In genomic region chr4:13615162-13615561, GRCh38 we compare ENCODE assay signal across 9 cellular contexts. TPM values are rescaled to one million over a fixed set of nuclear protein-coding genes. Genes with fewer than 3 reads are reported as not detected.
DNase-seq lines count a peak whose midpoint lies in the region; ATAC-seq lines count a peak whose summit lies in the region.
"Had no signal": no experiment of that assay in that cellular context is flagged by ENCODE, and none has a peak within 500 bp of the region (broad histone marks: within the 10 kb centered on the region; RNA-seq: fewer than 3 reads in every experiment).

No MANE protein-coding gene starts in this region.

- no peaks in the 10 kb centered on the region for H3K9me3 Mint-ChIP-seq in activated CD8-positive, alpha-beta memory T cell treated with anti-CD3 and anti-CD28 coated beads, Interleukin-2, amount 10 ng/mL, durations not matched to agents 7 days and 5 days (ENCODE audit: low read depth)
- H3K9me3 Mint-ChIP-seq in stimulated activated naive B cell treated with anti-CD40 and anti-IgM and Interleukin-4, amounts not matched to agents 10 μg/mL and 1 μg/mL and 100 μg/mL, for 72 hours = no peaks in the 10 kb centered on the region

- H3K36me3 Mint-ChIP-seq in activated CD8-positive, alpha-beta memory T cell treated with anti-CD3 and anti-CD28 coated beads, Interleukin-2, amount 10 ng/mL, durations not matched to agents 7 days and 5 days = peaks cover 46% of the 10 kb centered on the region
- H3K36me3 Mint-ChIP-seq in stimulated activated naive B cell treated with anti-CD40 and anti-IgM and Interleukin-4, amounts not matched to agents 10 μg/mL and 1 μg/mL and 100 μg/mL, for 72 hours = peaks cover 39 to 58% of the 10 kb centered on the region in 2 donors

- peak; percentile 42 for ATAC-seq in activated CD8-positive, alpha-beta memory T cell treated with anti-CD3 and anti-CD28 coated beads, Interleukin-2, amount 10 ng/mL, durations not matched to agents 7 days and 5 days
- peak; percentile 45 for ATAC-seq in HG02981 (IDR thresholded peaks at IDR 0.05; ENCODE audit: unreplicated experiment)
- ATAC-seq in stimulated activated naive B cell treated with anti-CD40 and anti-IgM and Interleukin-4, amounts not matched to agents 10 μg/mL and 1 μg/mL and 100 μg/mL, for 72 hours (replicated peaks) = peak; percentile 72 to 76

- no peak overlapping the region for H3K4me3 Mint-ChIP-seq in activated CD8-positive, alpha-beta memory T cell treated with anti-CD3 and anti-CD28 coated beads, Interleukin-2, amount 10 ng/mL, durations not matched to agents 7 days and 5 days
- H3K4me3 Mint-ChIP-seq in stimulated activated naive B cell treated with anti-CD40 and anti-IgM and Interleukin-4, amounts not matched to agents 10 μg/mL and 1 μg/mL and 100 μg/mL, for 72 hours = no peak overlapping the region

- peaks cover 23% of the 10 kb centered on the region for H3K4me1 Mint-ChIP-seq in activated CD8-positive, alpha-beta memory T cell treated with anti-CD3 and anti-CD28 coated beads, Interleukin-2, amount 10 ng/mL, durations not matched to agents 7 days and 5 days
- H3K4me1 Mint-ChIP-seq in stimulated activated naive B cell treated with anti-CD40 and anti-IgM and Interleukin-4, amounts not matched to agents 10 μg/mL and 1 μg/mL and 100 μg/mL, for 72 hours = peaks cover 32 to 47% of the 10 kb centered on the region in 2 donors

- DNase-seq in activated CD8-positive, alpha-beta memory T cell treated with anti-CD3 and anti-CD28 coated beads, Interleukin-2, amount 10 ng/mL, durations not matched to agents 7 days and 5 days = no peak
- no peak for DNase-seq in activated CD8-positive, alpha-beta memory T cell treated with anti-CD3 and anti-CD28 coated beads, Interleukin-2, amount 50 U/mL, for 48 hours
- peak; percentile 52 for DNase-seq in NOMO-1 treated with dmso at 0.1 percent for 144 hours (lab: John Stamatoyannopoulos, UW; ENCODE audit: unreplicated experiment)
- DNase-seq in stimulated activated naive B cell treated with anti-CD40 and anti-IgM and Interleukin-4, amounts not matched to agents 10 μg/mL and 1 μg/mL and 100 μg/mL, for 72 hours = no peak
- DNase-seq in activated effector memory CD4-positive, alpha-beta T cell treated with anti-CD3 and anti-CD28 coated beads, Interleukin-2, amount 50 U/mL, for 16 hours = no peak
- no peak for DNase-seq in cerebellar nuclear complex (lab: John Stamatoyannopoulos, UW)
- DNase-seq in NCI-H446 (lab: John Stamatoyannopoulos, UW) = no peak
- DNase-seq: T1000 had no signal

- no peaks in the 10 kb centered on the region for H3K27me3 Mint-ChIP-seq in activated CD8-positive, alpha-beta memory T cell treated with anti-CD3 and anti-CD28 coated beads, Interleukin-2, amount 10 ng/mL, durations not matched to agents 7 days and 5 days
- H3K27me3 Mint-ChIP-seq in stimulated activated naive B cell treated with anti-CD40 and anti-IgM and Interleukin-4, amounts not matched to agents 10 μg/mL and 1 μg/mL and 100 μg/mL, for 72 hours = no peaks in the 10 kb centered on the region

- CTCF ChIA-PET in activated CD8-positive, alpha-beta memory T cell treated with anti-CD3 and anti-CD28 coated beads, Interleukin-2, amount 10 ng/mL, durations not matched to agents 7 days and 5 days (lab: Charles Lee) = no interaction called here

- H3K27ac Mint-ChIP-seq in activated CD8-positive, alpha-beta memory T cell treated with anti-CD3 and anti-CD28 coated beads, Interleukin-2, amount 10 ng/mL, durations not matched to agents 7 days and 5 days = no peak overlapping the region
- no peak overlapping the region for H3K27ac Mint-ChIP-seq in stimulated activated naive B cell treated with anti-CD40 and anti-IgM and Interleukin-4, amounts not matched to agents 10 μg/mL and 1 μg/mL and 100 μg/mL, for 72 hours

RNA-seq across cellular contexts. Expression of gene BOD1L1, which starts 12.4 kb away (rescaled TPM):
- total RNA-seq in activated CD8-positive, alpha-beta memory T cell treated with anti-CD3 and anti-CD28 coated beads, Interleukin-2, amount 10 ng/mL, durations not matched to agents 7 days and 5 days = 10 to 100 TPM; 28.4 to 31.2 TPM
